ENCODE assay signal across 10 cellular contexts in genomic region chr7:134613623-134614347, GRCh38. TPM values are rescaled to one million over a fixed set of nuclear protein-coding genes. Genes with fewer than 3 reads are reported as not detected.
A peak's percentile ranks its signal among the peaks of the same experiment; 100 is the strongest.
DNase-seq lines count a peak whose midpoint lies in the region; ATAC-seq, FAIRE-seq and TF ChIP-seq lines count a peak whose summit lies in the region.
"Had no signal": no experiment of that assay in that cellular context is flagged by ENCODE, and none has a peak within 500 bp of the region (broad histone marks: within the 10 kb centered on the region; RNA-seq: fewer than 3 reads in every experiment).

No MANE protein-coding gene starts in this region.

- H3K4me3 ChIP-seq in AG09309 (ENCODE audit: control insufficient read depth, low read depth, low read length), result no peak overlapping the region

- no peak for FAIRE-seq in HTR-8/SVneo (lab: Jason Lieb, UNC)

- no peak for TF ChIP-seq CTCF in AG09309 (IDR thresholded peaks at IDR 0.05; ENCODE audit: control insufficient read depth, insufficient read depth, low read depth, low read length, missing control alignments)

- DNase-seq in AG09309 (ENCODE audit: low read depth), result peak; percentile 96
- DNase-seq in HTR-8/SVneo (ENCODE audit: insufficient read length, low spot score), result peak; percentile 3
- peak; percentile 88 for DNase-seq in brain pericyte (ENCODE audit: low read depth, low spot score)
- DNase-seq in lung microvascular endothelial cell (ENCODE audit: low read depth in 2 of 2), result peak; percentile 24 to 97
- no peak for DNase-seq in germinal center (ENCODE audit: low spot score)
- no peak for DNase-seq in hypothalamus (lab: John Stamatoyannopoulos, UW)
- DNase-seq in NCI-H128 (lab: John Stamatoyannopoulos, UW; ENCODE audit: unreplicated experiment), result no peak
- DNase-seq: activated naive CD4-positive, alpha-beta T cell; NCI-H69 had no signal

- ATAC-seq in GM19351 (IDR thresholded peaks at IDR 0.05; ENCODE audit: unreplicated experiment), result no peak

RNA-seq across cellular contexts. Expression of gene BPGM, which starts 32.9 kb away (rescaled TPM):
- total RNA-seq in lung microvascular endothelial cell, result 10.9 and 12.6 TPM in 2 replicates

Comparison
In these comparisons a context has a peak if more than half of its experiments do, and no peak if none do; other contexts are left out.
1. DNase-seq: peak in AG09309 (single experiment), HTR-8/SVneo (single experiment), brain pericyte (single experiment) and lung microvascular endothelial cell (2 of 2); none in germinal center (single experiment), hypothalamus (0 of 51) and NCI-H128 (single experiment).